Comparison of ENCODE assay signal across 17 cellular contexts in the genomic region with DNA sequence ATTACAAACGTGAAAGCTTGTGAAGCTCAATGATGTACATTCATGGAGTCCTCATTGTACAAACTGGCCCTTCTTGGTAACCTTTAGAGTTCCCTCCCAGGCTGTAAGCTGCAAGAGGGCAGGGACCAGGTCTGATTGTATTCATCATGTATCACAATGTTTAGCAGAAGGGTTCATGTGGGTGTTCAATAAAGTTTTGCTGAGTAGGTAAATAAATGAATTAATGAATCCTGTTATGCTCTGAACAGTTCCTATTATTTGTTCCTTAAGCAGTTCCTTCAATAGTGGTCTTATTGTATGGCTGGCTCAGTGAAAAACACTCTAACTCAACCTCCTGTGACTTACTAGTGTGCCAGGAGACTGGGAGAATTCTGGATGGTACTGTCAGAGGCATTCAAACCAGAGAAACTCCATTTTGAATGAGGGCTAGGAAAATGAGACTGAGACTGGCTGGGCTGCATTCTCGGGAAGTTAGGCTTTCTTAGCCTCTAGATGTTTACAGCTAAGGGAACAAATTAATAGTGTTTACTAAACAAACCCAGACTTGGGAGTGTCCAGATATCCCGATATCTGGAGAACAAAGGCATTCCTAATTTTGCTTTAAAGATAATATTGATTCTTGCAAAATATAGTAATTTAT. TPM values are rescaled to one million over a fixed set of nuclear protein-coding genes. Genes with fewer than 3 reads are reported as not detected.
DNase-seq lines count a peak whose midpoint lies in the region; ATAC-seq and TF ChIP-seq lines count a peak whose summit lies in the region.
"Had no signal": no experiment of that assay in that cellular context is flagged by ENCODE, and none has a peak within 500 bp of the region (broad histone marks: within the 10 kb centered on the region; RNA-seq: fewer than 3 reads in every experiment).

No MANE protein-coding gene starts in this region.

- H3K27ac Mint-ChIP-seq in stimulated activated naive CD8-positive, alpha-beta T cell treated with anti-CD3 and anti-CD28 coated beads, Interleukin-15, Interleukin-2, amounts not matched to agents 100 ng/mL and 50 ng/mL, for 24 hours, result no peak overlapping the region
- no peak overlapping the region for H3K27ac Mint-ChIP-seq in stimulated activated naive CD8-positive, alpha-beta T cell treated with anti-CD3 and anti-CD28 coated beads, Interleukin-15, amount 100 ng/mL, for 72 hours
- no peak overlapping the region for H3K27ac Mint-ChIP-seq in glutamatergic neuron (ENCODE audit: unreplicated experiment)

- no peaks in the 10 kb centered on the region for H3K36me3 Mint-ChIP-seq in stimulated activated naive CD8-positive, alpha-beta T cell treated with anti-CD3 and anti-CD28 coated beads, Interleukin-15, Interleukin-2, amounts not matched to agents 100 ng/mL and 50 ng/mL, for 24 hours (ENCODE audit: low read depth)
- H3K36me3 Mint-ChIP-seq in glutamatergic neuron (ENCODE audit: unreplicated experiment), result no peaks in the 10 kb centered on the region

- ATAC-seq in stimulated activated naive CD8-positive, alpha-beta T cell treated with anti-CD3 and anti-CD28 coated beads, Interleukin-15, amount 100 ng/mL, for 72 hours, result no peak
- ATAC-seq in HG02759 (IDR thresholded peaks at IDR 0.05; ENCODE audit: unreplicated experiment), result no peak
- ATAC-seq: activated naive CD4-positive, alpha-beta T cell treated with anti-CD3 and anti-CD28 coated beads, Interleukin-2, amount 50 U/mL, for 72 hours had no signal

- peak overlapping the region; percentile 66 for H3K4me3 Mint-ChIP-seq in stimulated activated naive CD8-positive, alpha-beta T cell treated with anti-CD3 and anti-CD28 coated beads, Interleukin-15, Interleukin-2, amounts not matched to agents 100 ng/mL and 50 ng/mL, for 24 hours
- no peak overlapping the region for H3K4me3 Mint-ChIP-seq in stimulated activated naive CD8-positive, alpha-beta T cell treated with anti-CD3 and anti-CD28 coated beads, Interleukin-15, amount 100 ng/mL, for 72 hours
- peak overlapping the region; percentile 90 for H3K4me3 Mint-ChIP-seq in glutamatergic neuron (ENCODE audit: unreplicated experiment)

- no peaks in the 10 kb centered on the region for H3K9me3 Mint-ChIP-seq in stimulated activated naive CD8-positive, alpha-beta T cell treated with anti-CD3 and anti-CD28 coated beads, Interleukin-15, Interleukin-2, amounts not matched to agents 100 ng/mL and 50 ng/mL, for 24 hours
- no peaks in the 10 kb centered on the region for H3K9me3 Mint-ChIP-seq in stimulated activated naive CD8-positive, alpha-beta T cell treated with anti-CD3 and anti-CD28 coated beads, Interleukin-15, amount 100 ng/mL, for 72 hours
- H3K9me3 Mint-ChIP-seq in glutamatergic neuron (ENCODE audit: unreplicated experiment), result peaks cover 4% of the 10 kb centered on the region
- H3K9me3 Mint-ChIP-seq: activated naive CD4-positive, alpha-beta T cell treated with anti-CD3 and anti-CD28 coated beads, Interleukin-2, amount 50 U/mL, for 72 hours had no signal

- no peak for TF ChIP-seq CTCF in VCaP (conservative IDR thresholded peaks at IDR 0.05)
- no peak for TF ChIP-seq CTCF in glutamatergic neuron (IDR thresholded peaks at IDR 0.05; ENCODE audit: partially characterized antibody, unreplicated experiment)

- peaks cover 31% of the 10 kb centered on the region for H3K4me1 Mint-ChIP-seq in stimulated activated naive CD8-positive, alpha-beta T cell treated with anti-CD3 and anti-CD28 coated beads, Interleukin-15, Interleukin-2, amounts not matched to agents 100 ng/mL and 50 ng/mL, for 24 hours (ENCODE audit: low read depth)
- H3K4me1 Mint-ChIP-seq in stimulated activated naive CD8-positive, alpha-beta T cell treated with anti-CD3 and anti-CD28 coated beads, Interleukin-15, amount 100 ng/mL, for 72 hours, result peaks cover 35% of the 10 kb centered on the region
- H3K4me1 Mint-ChIP-seq in glutamatergic neuron (ENCODE audit: low read depth, unreplicated experiment), result peaks cover 8% of the 10 kb centered on the region

- peak overlapping the region; percentile 90 for H3K27ac ChIP-seq in VCaP

- DNase-seq in stimulated activated naive CD8-positive, alpha-beta T cell treated with anti-CD3 and anti-CD28 coated beads, Interleukin-15, amount 100 ng/mL, for 72 hours, result no peak
- no peak for DNase-seq in glutamatergic neuron
- no peak for DNase-seq in amniotic stem cell (lab: John Stamatoyannopoulos, UW)
- no peak for DNase-seq in NCI-H510A (lab: John Stamatoyannopoulos, UW)
- no peak for DNase-seq in pons (ENCODE audit: low spot score)
- DNase-seq: activated CD8-positive, alpha-beta memory T cell treated with anti-CD3 and anti-CD28 coated beads for 24 hours; central memory CD4-positive, alpha-beta T cell; KG1; left ventricle myocardium inferior; NCI-H1417 treated with DMSO at 0.1 percent for 48 hours; NCI-H2227 treated with DMSO at 0.1 percent for 48 hours; SIG-M5; stimulated activated CD4-positive, alpha-beta T cell treated with anti-CD3 and anti-CD28 coated beads, Interleukin-15, amount 100 ng/mL, for 24 hours had no signal

- no peaks in the 10 kb centered on the region for H3K27me3 Mint-ChIP-seq in stimulated activated naive CD8-positive, alpha-beta T cell treated with anti-CD3 and anti-CD28 coated beads, Interleukin-15, Interleukin-2, amounts not matched to agents 100 ng/mL and 50 ng/mL, for 24 hours
- H3K27me3 Mint-ChIP-seq in stimulated activated naive CD8-positive, alpha-beta T cell treated with anti-CD3 and anti-CD28 coated beads, Interleukin-15, amount 100 ng/mL, for 72 hours, result no peaks in the 10 kb centered on the region
- H3K27me3 Mint-ChIP-seq in glutamatergic neuron (ENCODE audit: unreplicated experiment), result peaks cover 2% of the 10 kb centered on the region

RNA-seq across cellular contexts. Expression of a gene that starts 1.8 kb away (rescaled TPM):
- 36.3 TPM for total RNA-seq in glutamatergic neuron (ENCODE audit: unreplicated experiment)

Comparison
In these comparisons a context has a peak if more than half of its experiments do, and no peak if none do; other contexts are left out.
1. H3K4me3 Mint-ChIP-seq: peak in stimulated activated naive CD8-positive, alpha-beta T cell treated with anti-CD3 and anti-CD28 coated beads, Interleukin-15, Interleukin-2, amounts not matched to agents 100 ng/mL and 50 ng/mL, for 24 hours (single experiment) and glutamatergic neuron (single experiment); none in stimulated activated naive CD8-positive, alpha-beta T cell treated with anti-CD3 and anti-CD28 coated beads, Interleukin-15, amount 100 ng/mL, for 72 hours (0 of 2).